Comparison of ENCODE assay signal across 11 cellular contexts in genomic region chr12:123431951-123432886, GRCh38.
DNase-seq lines count a peak whose midpoint lies in the region; ATAC-seq lines count a peak whose summit lies in the region.
"Had no signal": no experiment of that assay in that cellular context is flagged by ENCODE, and none has a peak within 500 bp of the region (broad histone marks: within the 10 kb centered on the region; RNA-seq: fewer than 3 reads in every experiment).

No MANE protein-coding gene starts in this region.

- H3K27me3 Mint-ChIP-seq in memory B cell = no peaks in the 10 kb centered on the region

- H3K27ac Mint-ChIP-seq in memory B cell = peak overlapping the region; percentile 95

- H3K4me1 Mint-ChIP-seq in memory B cell = peaks cover 33% of the 10 kb centered on the region

- H3K36me3 Mint-ChIP-seq in memory B cell = peaks cover 18% of the 10 kb centered on the region

- no peaks in the 10 kb centered on the region for H3K27me3 ChIP-seq in BLaER1

- H3K27ac ChIP-seq in BLaER1 = peak overlapping the region; percentile 58

- peak overlapping the region; percentile 85 for H3K4me3 Mint-ChIP-seq in memory B cell

- ATAC-seq in memory B cell (ENCODE audit: low read depth) (peak; percentile 34), HG03139 (IDR thresholded peaks at IDR 0.05; ENCODE audit: unreplicated experiment) (no peak)

- peaks cover 64% of the 10 kb centered on the region for H3K4me1 ChIP-seq in BLaER1

- H3K9me3 ChIP-seq in BLaER1 = no peaks in the 10 kb centered on the region

- H3K4me3 ChIP-seq in BLaER1 = peak overlapping the region; percentile 32; the same call in 1 of the 2 replicates

- DNase-seq in Kasumi-1 (lab: John Stamatoyannopoulos, UW) (peak; percentile 49 to 73), memory B cell (ENCODE audit: low spot score in 2 of 2) (peak in 1 of 2 donors; percentile 33), NCI-H1105 treated with DMSO at 0.1 percent for 48 hours (lab: John Stamatoyannopoulos, UW) (no peak), KG1 (lab: John Stamatoyannopoulos, UW) (no peak), ACHN (no peak)
- DNase-seq in activated naive CD4-positive, alpha-beta T cell treated with anti-CD3 and anti-CD28 coated beads, Interleukin-2, amount 50 U/mL, for 16 hours = peak; percentile 18
- DNase-seq: DMS53, foreskin melanocyte, NCI-H1436 had no signal

- H3K9me3 Mint-ChIP-seq in memory B cell = no peaks in the 10 kb centered on the region

- H3K9ac ChIP-seq in BLaER1 = peak overlapping the region; percentile 49; the same call in 1 of the 2 replicates

- peaks cover 84% of the 10 kb centered on the region for H4K20me1 ChIP-seq in BLaER1

- H3K4me2 ChIP-seq in BLaER1 = peak overlapping the region; percentile 90

- H3K36me3 ChIP-seq in BLaER1 = peaks cover 56% of the 10 kb centered on the region

- in situ Hi-C loops in ACHN (cut with HindIII; ENCODE audit: low pct_ligation_motif_present, low pct_unique_long_range_greater_than_20kb, low sequenced_read_pairs) = no loop called here

Comparison
In these comparisons a context has a peak if more than half of its experiments do, and no peak if none do; other contexts are left out.
1. DNase-seq: peak in Kasumi-1 (2 of 2) and activated naive CD4-positive, alpha-beta T cell treated with anti-CD3 and anti-CD28 coated beads, Interleukin-2, amount 50 U/mL, for 16 hours (single experiment); none in NCI-H1105 treated with DMSO at 0.1 percent for 48 hours (single experiment), KG1 (single experiment) and ACHN (single experiment).